In genomic region chr10:114982989-114983388, GRCh38 we compare ENCODE assay signal across 2 cellular contexts.
TF ChIP-seq lines count a peak whose summit lies in the region.

No MANE protein-coding gene starts in this region.

TF ChIP-seq in HEK293, 187 proteins besides CTCF, POLR2A, EP300 and RAD21:
- TF ChIP-seq ZNF830 (tag by site-specific recombination; IDR thresholded peaks at IDR 0.05; ENCODE audit: low read depth) (no peak), SETDB1 (IDR thresholded peaks at IDR 0.05; ENCODE audit: insufficient read length, low read length) (peak; percentile 64), MYNN (tag by site-specific recombination; IDR thresholded peaks at IDR 0.05; ENCODE audit: borderline replicate concordance) (no peak)

TF ChIP-seq in K562, 482 proteins besides CTCF, POLR2A, EP300 and RAD21:
- TF ChIP-seq ZNF507 (tag; conservative IDR thresholded peaks at IDR 0.05), result peak; percentile 92
- no peak for TF ChIP-seq ZNF740 (CRISPR knock-in tag; IDR thresholded peaks at IDR 0.05)
- no peak for TF ChIP-seq ZNF740 (tag; IDR thresholded peaks at IDR 0.05)
- 0 out of 2 replicates have a peak, but pooled peaks have one; percentile 11 for TF ChIP-seq ZNF354B (CRISPR knock-in tag; IDR thresholded peaks at IDR 0.05)
- TF ChIP-seq RBM25 (IDR thresholded peaks at IDR 0.05; ENCODE audit: low read depth, low read length, severe bottlenecking), result peak; percentile 21
- TF ChIP-seq CREB5 (CRISPR knock-in tag; IDR thresholded peaks at IDR 0.05), result no peak
